Comparison of ENCODE assay signal across 13 cellular contexts in genomic region chr5:64680289-64680688, GRCh38. TPM values are rescaled to one million over a fixed set of nuclear protein-coding genes. Genes with fewer than 3 reads are reported as not detected.
DNase-seq lines count a peak whose midpoint lies in the region; ATAC-seq and TF ChIP-seq lines count a peak whose summit lies in the region.
"Had no signal": no experiment of that assay in that cellular context is flagged by ENCODE, and none has a peak within 500 bp of the region (broad histone marks: within the 10 kb centered on the region; RNA-seq: fewer than 3 reads in every experiment).

No MANE protein-coding gene starts in this region.

- H3K27me3 Mint-ChIP-seq in endothelial cell (ENCODE audit: unreplicated experiment), result no peaks in the 10 kb centered on the region
- H3K27me3 Mint-ChIP-seq in effector memory CD8-positive, alpha-beta T cell, result peaks cover 28 to 55% of the 10 kb centered on the region in 2 donors

- DNase-seq in AG04450 (ENCODE audit: low read depth, low spot score), result no peak
- peak; percentile 8 for DNase-seq in EL
- DNase-seq in NCI-H146 (lab: John Stamatoyannopoulos, UW), result peak; percentile 79
- peak; percentile 26 for DNase-seq in endothelial cell (ENCODE audit: low spot score)
- DNase-seq in hypothalamus (lab: John Stamatoyannopoulos, UW), result no peak
- no peak for DNase-seq in NCI-H2029 treated with DMSO at 0.1 percent for 48 hours (lab: John Stamatoyannopoulos, UW)
- no peak for DNase-seq in effector memory CD8-positive, alpha-beta T cell
- no peak for DNase-seq in SKM-1 treated with dmso at 0.1 percent for 144 hours (lab: John Stamatoyannopoulos, UW; ENCODE audit: unreplicated experiment)
- DNase-seq: activated naive CD4-positive, alpha-beta T cell treated with anti-CD3 and anti-CD28 coated beads, Interleukin-2, amount 50 U/mL, for 16 hours; naive thymus-derived CD8-positive, alpha-beta T cell; NCI-H1105 had no signal

- no peak overlapping the region for H3K27ac Mint-ChIP-seq in endothelial cell (ENCODE audit: unreplicated experiment)
- H3K27ac Mint-ChIP-seq in effector memory CD8-positive, alpha-beta T cell, result no peak overlapping the region
- H3K27ac Mint-ChIP-seq: dendritic cell treated with granulocyte-macrophage colony-stimulating factor and Interleukin-4, amounts not matched to agents 40 ng/mL and 50 ng/mL, for 4 days; naive thymus-derived CD8-positive, alpha-beta T cell had no signal

- no peaks in the 10 kb centered on the region for H3K36me3 Mint-ChIP-seq in endothelial cell (ENCODE audit: low read depth, unreplicated experiment)
- H3K36me3 Mint-ChIP-seq in effector memory CD8-positive, alpha-beta T cell (ENCODE audit: insufficient read depth), result no peaks in the 10 kb centered on the region
- H3K36me3 Mint-ChIP-seq: naive thymus-derived CD8-positive, alpha-beta T cell had no signal

- no peak for ATAC-seq in effector memory CD8-positive, alpha-beta T cell (replicated peaks)
- ATAC-seq: naive thymus-derived CD8-positive, alpha-beta T cell had no signal

- no peaks in the 10 kb centered on the region for H3K9me3 Mint-ChIP-seq in endothelial cell (ENCODE audit: unreplicated experiment)
- H3K9me3 Mint-ChIP-seq in effector memory CD8-positive, alpha-beta T cell, result no peaks in the 10 kb centered on the region
- H3K9me3 Mint-ChIP-seq: dendritic cell treated with granulocyte-macrophage colony-stimulating factor and Interleukin-4, amounts not matched to agents 40 ng/mL and 50 ng/mL, for 4 days; naive thymus-derived CD8-positive, alpha-beta T cell had no signal

- no peak overlapping the region for H3K27ac ChIP-seq in AG04450 (ENCODE audit: low read depth, low read length)

- TF ChIP-seq CTCF in AG04450 (IDR thresholded peaks at IDR 0.05; ENCODE audit: low read depth, low read length) (peak; percentile 23; the same call in 1 of the 2 replicates), endothelial cell (IDR thresholded peaks at IDR 0.05; ENCODE audit: unreplicated experiment) (no peak)

- no peaks in the 10 kb centered on the region for H3K4me1 Mint-ChIP-seq in endothelial cell (ENCODE audit: unreplicated experiment)
- peaks cover 0 to 5% of the 10 kb centered on the region in 2 donors for H3K4me1 Mint-ChIP-seq in effector memory CD8-positive, alpha-beta T cell (ENCODE audit: low read depth in 2 of 2)

- H3K27me3 ChIP-seq in AG04450 (ENCODE audit: control insufficient read depth, insufficient read depth, low read length), result peaks cover 9% of the 10 kb centered on the region

- no peak overlapping the region for H3K4me3 Mint-ChIP-seq in endothelial cell (ENCODE audit: unreplicated experiment)
- no peak overlapping the region for H3K4me3 Mint-ChIP-seq in effector memory CD8-positive, alpha-beta T cell
- H3K4me3 Mint-ChIP-seq: dendritic cell treated with granulocyte-macrophage colony-stimulating factor and Interleukin-4, amounts not matched to agents 40 ng/mL and 50 ng/mL, for 4 days; naive thymus-derived CD8-positive, alpha-beta T cell had no signal

- H3K4me3 ChIP-seq in AG04450 (ENCODE audit: low read depth, low read length), result no peak overlapping the region
- H3K4me3 ChIP-seq: smooth muscle cell had no signal

- CTCF ChIA-PET in AG04450 (lab: Charles Lee), result interaction anchor here (1.6 kb wide), 1 partner anchor 44 kb away, joined by 3 read pairs; no protein-coding TSS in a partner anchor

- POLR2A ChIA-PET in AG04450 (lab: Yijun Ruan, JAX), result no interaction called here

- H3K9me3 ChIP-seq in AG04450 (ENCODE audit: control insufficient read depth, insufficient read depth, low read length), result no peaks in the 10 kb centered on the region

RNA-seq across cellular contexts. Expression of gene SHISAL2B, which starts 10.0 kb away (rescaled TPM):
- polyA plus RNA-seq in AG04450 (2011; rRNA removed), result not detected in 2 replicates
- polyA minus RNA-seq in AG04450 (2011; rRNA and poly(A)+ RNA removed), result not detected in 2 replicates
- 1.4 TPM for total RNA-seq in endothelial cell (ENCODE audit: unreplicated experiment)
- total RNA-seq: naive thymus-derived CD8-positive, alpha-beta T cell; smooth muscle cell had no signal
- polyA plus RNA-seq: naive thymus-derived CD8-positive, alpha-beta T cell; smooth muscle cell had no signal

Comparison
In these comparisons a context has a peak if more than half of its experiments do, and no peak if none do; other contexts are left out.
1. DNase-seq: peak in EL (single experiment), NCI-H146 (single experiment) and endothelial cell (single experiment); none in AG04450 (single experiment), hypothalamus (0 of 51), NCI-H2029 treated with DMSO at 0.1 percent for 48 hours (single experiment), effector memory CD8-positive, alpha-beta T cell (0 of 3) and SKM-1 treated with dmso at 0.1 percent for 144 hours (single experiment).